In the genomic region with DNA sequence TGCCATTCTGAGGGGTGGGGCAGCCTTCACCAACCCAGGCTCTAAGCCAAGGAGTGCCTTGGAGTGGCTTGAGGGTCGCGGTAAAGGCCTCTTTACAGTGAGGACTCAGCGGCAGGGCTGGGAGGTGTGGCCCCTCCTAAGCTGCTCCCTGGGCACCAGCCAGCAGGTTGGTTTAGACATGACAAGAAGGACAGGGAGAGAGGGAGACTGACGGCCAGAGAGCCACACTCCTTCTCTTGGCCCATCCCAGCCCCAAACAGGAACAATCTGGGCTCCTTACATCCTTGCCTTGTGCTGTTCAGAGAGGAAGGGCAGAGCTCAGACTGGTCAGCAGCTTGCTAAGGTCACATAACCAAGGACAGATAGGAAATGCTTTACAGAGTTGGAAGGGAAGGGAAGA, we compare ENCODE assay signal across 17 cellular contexts.
A peak's percentile ranks its signal among the peaks of the same experiment; 100 is the strongest.
DNase-seq lines count a peak whose midpoint lies in the region; ATAC-seq and TF ChIP-seq lines count a peak whose summit lies in the region.
"Had no signal": no experiment of that assay in that cellular context is flagged by ENCODE, and none has a peak within 500 bp of the region (broad histone marks: within the 10 kb centered on the region; RNA-seq: fewer than 3 reads in every experiment).

No MANE protein-coding gene starts in this region.

- no peak for TF ChIP-seq POLR2A in NB4 (IDR thresholded peaks at IDR 0.05; ENCODE audit: extremely low read depth, insufficient read length)

- no peaks in the 10 kb centered on the region for H3K9me3 Mint-ChIP-seq in activated CD4-positive, alpha-beta T cell treated with anti-CD3 and anti-CD28 coated beads, Interleukin-2, amount 10 ng/mL, durations not matched to agents 7 days and 5 days

- DNase-seq in activated CD4-positive, alpha-beta T cell treated with anti-CD3 and anti-CD28 coated beads, Interleukin-2, amount 10 ng/mL, durations not matched to agents 7 days and 5 days = peak; percentile 4
- no peak for DNase-seq in activated CD4-positive, alpha-beta T cell treated with anti-CD3 and anti-CD28 coated beads for 1 hour
- DNase-seq in NB4 (ENCODE audit: low read depth) = peak; percentile 0
- peak; percentile 4 for DNase-seq in iPS-NIHi7 (ENCODE audit: extremely low spot score)
- peak; percentile 38 for DNase-seq in sciatic nerve (ENCODE audit: low spot score)
- no peak for DNase-seq in hepatic stellate cell (ENCODE audit: low spot score)
- no peak for DNase-seq in globus pallidus (ENCODE audit: low spot score)
- DNase-seq: EL, MG63, NCI-H1105 treated with DMSO at 0.1 percent for 48 hours, NCI-H187 treated with DMSO at 0.1 percent for 48 hours, NCI-H2171, NCI-H446 treated with DMSO at 0.1 percent for 48 hours, NCI-H748 treated with DMSO at 0.1 percent for 48 hours had no signal

- H3K4me3 ChIP-seq in NB4 (ENCODE audit: low read depth, low read length) = no peak overlapping the region
- H3K4me3 ChIP-seq: BLaER1 treated with 17β-estradiol and CSF1 and Interleukin-3, amounts not matched to agents 10 nM and 100 nM; MG63 had no signal

- intact Hi-C loops in sciatic nerve (cut with DNase I) = no loop called here

- no peaks in the 10 kb centered on the region for H3K36me3 Mint-ChIP-seq in activated CD4-positive, alpha-beta T cell treated with anti-CD3 and anti-CD28 coated beads, Interleukin-2, amount 10 ng/mL, durations not matched to agents 7 days and 5 days (ENCODE audit: low read depth)

- POLR2A ChIA-PET in activated CD4-positive, alpha-beta T cell treated with anti-CD3 and anti-CD28 coated beads, Interleukin-2, amount 10 ng/mL, durations not matched to agents 7 days and 5 days (lab: Charles Lee) = no interaction called here

- H3K4me1 Mint-ChIP-seq in activated CD4-positive, alpha-beta T cell treated with anti-CD3 and anti-CD28 coated beads, Interleukin-2, amount 10 ng/mL, durations not matched to agents 7 days and 5 days = peaks cover 19% of the 10 kb centered on the region

- no peak overlapping the region for H3K4me3 Mint-ChIP-seq in activated CD4-positive, alpha-beta T cell treated with anti-CD3 and anti-CD28 coated beads, Interleukin-2, amount 10 ng/mL, durations not matched to agents 7 days and 5 days

- peaks cover 14% of the 10 kb centered on the region for H3K27me3 Mint-ChIP-seq in activated CD4-positive, alpha-beta T cell treated with anti-CD3 and anti-CD28 coated beads, Interleukin-2, amount 10 ng/mL, durations not matched to agents 7 days and 5 days

- H3K27ac Mint-ChIP-seq in activated CD4-positive, alpha-beta T cell treated with anti-CD3 and anti-CD28 coated beads, Interleukin-2, amount 10 ng/mL, durations not matched to agents 7 days and 5 days = no peak overlapping the region

- no peak for TF ChIP-seq CTCF in NB4 (IDR thresholded peaks at IDR 0.05; ENCODE audit: low read depth, low read length)

- CTCF ChIA-PET in activated CD4-positive, alpha-beta T cell treated with anti-CD3 and anti-CD28 coated beads, Interleukin-2, amount 10 ng/mL, durations not matched to agents 7 days and 5 days (lab: Charles Lee) = interaction anchor here (1.0 to 10.6 kb wide), 4 partner anchors 12 to 97 kb away, joined by 3 to 195 read pairs (median 26); a partner anchor contains a TSS

- no peak for ATAC-seq in sciatic nerve
- no peak for ATAC-seq in HG03457 (IDR thresholded peaks at IDR 0.05; ENCODE audit: unreplicated experiment)
- ATAC-seq: HepG2 had no signal

Comparison
In these comparisons a context has a peak if more than half of its experiments do, and no peak if none do; other contexts are left out.
1. DNase-seq: peak in activated CD4-positive, alpha-beta T cell treated with anti-CD3 and anti-CD28 coated beads, Interleukin-2, amount 10 ng/mL, durations not matched to agents 7 days and 5 days (single experiment), NB4 (single experiment), iPS-NIHi7 (single experiment) and sciatic nerve (single experiment); none in activated CD4-positive, alpha-beta T cell treated with anti-CD3 and anti-CD28 coated beads for 1 hour (single experiment), hepatic stellate cell (single experiment) and globus pallidus (single experiment).